In the genomic region with DNA sequence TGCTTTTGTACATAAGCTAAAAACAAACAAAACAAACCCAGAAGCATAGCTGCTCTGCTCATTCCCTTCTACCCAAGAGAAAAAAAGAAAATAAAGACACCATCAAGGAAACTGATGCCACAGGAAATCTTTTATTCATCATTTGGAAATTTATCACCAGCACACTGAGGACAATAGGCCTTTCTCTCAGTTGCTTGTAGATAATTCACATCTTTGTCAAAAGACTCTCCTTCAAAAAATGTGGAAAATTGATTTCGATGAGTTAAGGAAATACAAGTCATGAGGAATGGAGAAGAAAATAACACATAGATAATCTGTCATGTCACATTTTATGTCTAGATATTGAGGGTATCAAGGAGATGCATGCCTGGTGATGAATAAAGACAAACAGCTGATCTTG, we compare ENCODE assay signal across 26 cellular contexts.
"Had no signal": no experiment of that assay in that cellular context is flagged by ENCODE, and none has a peak within 500 bp of the region (broad histone marks: within the 10 kb centered on the region; RNA-seq: fewer than 3 reads in every experiment).

No MANE protein-coding gene starts in this region.

- H3K27ac ChIP-seq: breast epithelium, gastrocnemius medialis, neural progenitor cell, parathyroid adenoma, stomach, testis, transverse colon had no signal

- H3K9me3 ChIP-seq: gastrocnemius medialis, testis had no signal

- H3K27me3 ChIP-seq: breast epithelium, gastrocnemius medialis, neural progenitor cell, stomach, testis, transverse colon had no signal

- H3K4me1 ChIP-seq: breast epithelium, gastrocnemius medialis, neural progenitor cell, parathyroid adenoma, stomach, testis, transverse colon had no signal

- ATAC-seq: activated CD8-positive, alpha-beta memory T cell treated with anti-CD3 and anti-CD28 coated beads, Interleukin-2, amount 10 ng/mL, durations not matched to agents 7 days and 5 days; activated CD8-positive, alpha-beta T cell treated with anti-CD3 and anti-CD28 coated beads, Interleukin-2, amount 10 ng/mL, durations not matched to agents 7 days and 5 days; activated naive CD8-positive, alpha-beta T cell treated with anti-CD3 and anti-CD28 coated beads, Interleukin-2, amount 50 U/mL, for 24 hours; gastrocnemius medialis; naive thymus-derived CD8-positive, alpha-beta T cell; right cardiac atrium; stimulated activated naive B cell treated with anti-CD40 and anti-IgM and Interleukin-4, amounts not matched to agents 10 μg/mL and 1 μg/mL and 100 μg/mL, for 72 hours had no signal

- H3K4me3 ChIP-seq: breast epithelium, gastrocnemius medialis, neural progenitor cell, stomach, testis, transverse colon had no signal

- DNase-seq: activated B cell treated with CpG ODN at 0.5 μM for 24 hours; activated CD4-positive, alpha-beta T cell treated with anti-CD3 and anti-CD28 coated beads, Interleukin-2, amount 50 U/mL, for 1 hour; activated CD8-positive, alpha-beta memory T cell treated with anti-CD3 and anti-CD28 coated beads, Interleukin-2, amount 10 ng/mL, durations not matched to agents 7 days and 5 days; activated CD8-positive, alpha-beta T cell treated with anti-CD3 and anti-CD28 coated beads, Interleukin-2, amount 10 ng/mL, durations not matched to agents 7 days and 5 days; activated naive CD8-positive, alpha-beta T cell treated with anti-CD3 and anti-CD28 coated beads, Interleukin-2, amount 50 U/mL, for 24 hours; activated T-cell treated with anti-CD3 and anti-CD28 coated beads, Interleukin-2, amount 50 U/mL, for 48 hours; amygdala; central memory CD4-positive, alpha-beta T cell; dermis blood vessel endothelial cell; effector CD8-positive, alpha-beta T cell; gastrocnemius medialis; hippocampal formation; kidney; naive thymus-derived CD8-positive, alpha-beta T cell; occipital lobe; right cardiac atrium; stimulated activated CD4-positive, alpha-beta T cell treated with anti-CD3 and anti-CD28 coated beads, Interleukin-15, amount 100 ng/mL, for 24 hours; stimulated activated CD4-positive, alpha-beta T cell treated with anti-CD3 and anti-CD28 coated beads, Interleukin-2, amount 100 ng/mL, for 24 hours; stimulated activated naive B cell treated with anti-CD40 and anti-IgM and Interleukin-4, amounts not matched to agents 10 μg/mL and 1 μg/mL and 100 μg/mL, for 72 hours; stomach; T-helper 1 cell; testis; transverse colon had no signal

- H3K36me3 ChIP-seq: breast epithelium, gastrocnemius medialis, neural progenitor cell, transverse colon had no signal
